8 cellular contexts compared by ENCODE assay signal in the genomic region with DNA sequence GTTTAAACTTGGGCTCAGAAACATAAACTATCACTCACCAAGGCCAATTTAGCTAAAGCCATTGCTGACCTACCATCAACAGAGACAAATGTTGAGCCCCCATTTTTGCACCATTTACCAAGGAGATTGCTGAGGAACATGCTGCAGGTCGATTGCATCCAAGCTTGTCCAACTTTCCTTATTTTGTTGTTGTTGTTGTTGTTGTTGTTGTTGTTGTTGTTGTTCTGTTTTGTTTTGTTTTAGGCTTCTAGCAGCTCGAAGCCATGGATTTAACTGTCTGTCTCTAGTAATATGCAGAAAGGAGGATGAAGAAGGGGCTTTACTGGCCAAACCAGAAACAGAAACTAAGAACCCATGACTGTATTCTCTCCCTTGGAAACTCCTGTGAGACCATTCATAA.
"Had no signal": no experiment of that assay in that cellular context is flagged by ENCODE, and none has a peak within 500 bp of the region (broad histone marks: within the 10 kb centered on the region; RNA-seq: fewer than 3 reads in every experiment).

No MANE protein-coding gene starts in this region.

- H3K4me3 ChIP-seq: GM12878 had no signal

- FAIRE-seq: G401.6, GM12878, GM12891, GM12892, GM18507, GM19239 had no signal

- DNase-seq: GDM1, GF-D8 had no signal

- ATAC-seq: GM12878 had no signal
